ENCODE assay signal across 1 cellular context in genomic region chr20:5884465-5885335, GRCh38.
TF ChIP-seq lines count a peak whose summit lies in the region.

No MANE protein-coding gene starts in this region.

TF ChIP-seq in HepG2, 621 proteins besides CTCF, POLR2A, EP300 and RAD21 (continued from another document and continues in another):
- TF ChIP-seq MIXL1 (CRISPR knock-in tag; IDR thresholded peaks at IDR 0.05) (0 out of 2 replicates have a peak, but pooled peaks have one; percentile 20), ZNF350 (CRISPR knock-in tag; IDR thresholded peaks at IDR 0.05; ENCODE audit: borderline replicate concordance, low read depth) (no peak; the same call in 1 of the 2 replicates), ZNF292 (CRISPR knock-in tag; IDR thresholded peaks at IDR 0.05; ENCODE audit: borderline replicate concordance, low read depth) (no peak), ZBTB38 (CRISPR knock-in tag; IDR thresholded peaks at IDR 0.05) (0 out of 2 replicates have a peak, but pooled peaks have one; percentile 38), ETV5 (CRISPR knock-in tag; IDR thresholded peaks at IDR 0.05; ENCODE audit: borderline replicate concordance) (0 out of 2 replicates have a peak, but pooled peaks have one; percentile 14), HOXA3 (CRISPR knock-in tag; IDR thresholded peaks at IDR 0.05) (0 out of 2 replicates have a peak, but pooled peaks have one; percentile 22), PHF8 (CRISPR knock-in tag; IDR thresholded peaks at IDR 0.05) (0 out of 2 replicates have a peak, but pooled peaks have one; percentile 18), TBP (CRISPR knock-in tag; IDR thresholded peaks at IDR 0.05) (no peak), ZNF737 (CRISPR knock-in tag; IDR thresholded peaks at IDR 0.05; ENCODE audit: borderline replicate concordance) (0 out of 2 replicates have a peak, but pooled peaks have one; percentile 49), HNF1B (CRISPR knock-in tag; IDR thresholded peaks at IDR 0.05) (peak; percentile 79), SAP130 (CRISPR knock-in tag; IDR thresholded peaks at IDR 0.05; ENCODE audit: low read depth) (peak; percentile 41; the same call in 1 of the 2 replicates), RXRB (CRISPR knock-in tag; IDR thresholded peaks at IDR 0.05; ENCODE audit: borderline replicate concordance) (peak; percentile 6; the same call in 1 of the 2 replicates), PAXIP1 (CRISPR knock-in tag; conservative IDR thresholded peaks at IDR 0.05) (peak; percentile 54), ZNF792 (CRISPR knock-in tag; IDR thresholded peaks at IDR 0.05) (0 out of 2 replicates have a peak, but pooled peaks have one; percentile 11), ARID5B (CRISPR knock-in tag; IDR thresholded peaks at IDR 0.05) (peak; percentile 49; the same call in 1 of the 2 replicates), ZNF333 (CRISPR knock-in tag; IDR thresholded peaks at IDR 0.05; ENCODE audit: borderline replicate concordance) (no peak), SNAPC2 (CRISPR knock-in tag; IDR thresholded peaks at IDR 0.05) (peak; percentile 35; the same call in 1 of the 2 replicates), TBX2 (CRISPR knock-in tag; IDR thresholded peaks at IDR 0.05; ENCODE audit: borderline replicate concordance) (peak; percentile 51; the same call in 1 of the 2 replicates), ZFX (CRISPR knock-in tag; IDR thresholded peaks at IDR 0.05; ENCODE audit: low read depth) (peak; percentile 34; the same call in 1 of the 2 replicates), HNF1A (IDR thresholded peaks at IDR 0.05; ENCODE audit: low read depth) (no peak), HNF1A (CRISPR knock-in tag; IDR thresholded peaks at IDR 0.05; ENCODE audit: borderline replicate concordance) (peak; percentile 62)
- TF ChIP-seq, protein P1, sequence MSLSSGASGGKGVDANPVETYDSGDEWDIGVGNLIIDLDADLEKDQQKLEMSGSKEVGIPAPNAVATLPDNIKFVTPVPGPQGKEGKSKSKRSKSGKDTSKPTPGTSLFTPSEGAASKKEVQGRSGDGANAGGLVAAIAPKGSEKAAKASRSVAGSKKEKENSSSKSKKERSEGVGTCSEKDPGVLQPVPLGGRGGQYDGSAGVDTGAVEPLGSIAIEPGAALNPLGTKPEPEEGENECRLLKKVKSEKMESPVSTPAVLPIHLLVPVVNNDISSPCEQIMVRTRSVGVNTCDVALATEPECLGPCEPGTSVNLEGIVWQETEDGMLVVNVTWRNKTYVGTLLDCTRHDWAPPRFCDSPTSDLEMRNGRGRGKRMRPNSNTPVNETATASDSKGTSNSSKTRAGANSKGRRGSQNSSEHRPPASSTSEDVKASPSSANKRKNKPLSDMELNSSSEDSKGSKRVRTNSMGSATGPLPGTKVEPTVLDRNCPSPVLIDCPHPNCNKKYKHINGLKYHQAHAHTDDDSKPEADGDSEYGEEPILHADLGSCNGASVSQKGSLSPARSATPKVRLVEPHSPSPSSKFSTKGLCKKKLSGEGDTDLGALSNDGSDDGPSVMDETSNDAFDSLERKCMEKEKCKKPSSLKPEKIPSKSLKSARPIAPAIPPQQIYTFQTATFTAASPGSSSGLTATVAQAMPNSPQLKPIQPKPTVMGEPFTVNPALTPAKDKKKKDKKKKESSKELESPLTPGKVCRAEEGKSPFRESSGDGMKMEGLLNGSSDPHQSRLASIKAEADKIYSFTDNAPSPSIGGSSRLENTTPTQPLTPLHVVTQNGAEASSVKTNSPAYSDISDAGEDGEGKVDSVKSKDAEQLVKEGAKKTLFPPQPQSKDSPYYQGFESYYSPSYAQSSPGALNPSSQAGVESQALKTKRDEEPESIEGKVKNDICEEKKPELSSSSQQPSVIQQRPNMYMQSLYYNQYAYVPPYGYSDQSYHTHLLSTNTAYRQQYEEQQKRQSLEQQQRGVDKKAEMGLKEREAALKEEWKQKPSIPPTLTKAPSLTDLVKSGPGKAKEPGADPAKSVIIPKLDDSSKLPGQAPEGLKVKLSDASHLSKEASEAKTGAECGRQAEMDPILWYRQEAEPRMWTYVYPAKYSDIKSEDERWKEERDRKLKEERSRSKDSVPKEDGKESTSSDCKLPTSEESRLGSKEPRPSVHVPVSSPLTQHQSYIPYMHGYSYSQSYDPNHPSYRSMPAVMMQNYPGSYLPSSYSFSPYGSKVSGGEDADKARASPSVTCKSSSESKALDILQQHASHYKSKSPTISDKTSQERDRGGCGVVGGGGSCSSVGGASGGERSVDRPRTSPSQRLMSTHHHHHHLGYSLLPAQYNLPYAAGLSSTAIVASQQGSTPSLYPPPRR (CRISPR knock-in tag; IDR thresholded peaks at IDR 0.05; ENCODE audit: borderline replicate concordance) = 0 out of 2 replicates have a peak, but pooled peaks have one; percentile 22
- TF ChIP-seq, protein P2, sequence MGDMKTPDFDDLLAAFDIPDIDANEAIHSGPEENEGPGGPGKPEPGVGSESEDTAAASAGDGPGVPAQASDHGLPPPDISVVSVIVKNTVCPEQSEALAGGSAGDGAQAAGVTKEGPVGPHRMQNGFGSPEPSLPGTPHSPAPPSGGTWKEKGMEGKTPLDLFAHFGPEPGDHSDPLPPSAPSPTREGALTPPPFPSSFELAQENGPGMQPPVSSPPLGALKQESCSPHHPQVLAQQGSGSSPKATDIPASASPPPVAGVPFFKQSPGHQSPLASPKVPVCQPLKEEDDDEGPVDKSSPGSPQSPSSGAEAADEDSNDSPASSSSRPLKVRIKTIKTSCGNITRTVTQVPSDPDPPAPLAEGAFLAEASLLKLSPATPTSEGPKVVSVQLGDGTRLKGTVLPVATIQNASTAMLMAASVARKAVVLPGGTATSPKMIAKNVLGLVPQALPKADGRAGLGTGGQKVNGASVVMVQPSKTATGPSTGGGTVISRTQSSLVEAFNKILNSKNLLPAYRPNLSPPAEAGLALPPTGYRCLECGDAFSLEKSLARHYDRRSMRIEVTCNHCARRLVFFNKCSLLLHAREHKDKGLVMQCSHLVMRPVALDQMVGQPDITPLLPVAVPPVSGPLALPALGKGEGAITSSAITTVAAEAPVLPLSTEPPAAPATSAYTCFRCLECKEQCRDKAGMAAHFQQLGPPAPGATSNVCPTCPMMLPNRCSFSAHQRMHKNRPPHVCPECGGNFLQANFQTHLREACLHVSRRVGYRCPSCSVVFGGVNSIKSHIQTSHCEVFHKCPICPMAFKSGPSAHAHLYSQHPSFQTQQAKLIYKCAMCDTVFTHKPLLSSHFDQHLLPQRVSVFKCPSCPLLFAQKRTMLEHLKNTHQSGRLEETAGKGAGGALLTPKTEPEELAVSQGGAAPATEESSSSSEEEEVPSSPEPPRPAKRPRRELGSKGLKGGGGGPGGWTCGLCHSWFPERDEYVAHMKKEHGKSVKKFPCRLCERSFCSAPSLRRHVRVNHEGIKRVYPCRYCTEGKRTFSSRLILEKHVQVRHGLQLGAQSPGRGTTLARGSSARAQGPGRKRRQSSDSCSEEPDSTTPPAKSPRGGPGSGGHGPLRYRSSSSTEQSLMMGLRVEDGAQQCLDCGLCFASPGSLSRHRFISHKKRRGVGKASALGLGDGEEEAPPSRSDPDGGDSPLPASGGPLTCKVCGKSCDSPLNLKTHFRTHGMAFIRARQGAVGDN (CRISPR knock-in tag; IDR thresholded peaks at IDR 0.05) = peak; percentile 59
- TF ChIP-seq, protein P3, sequence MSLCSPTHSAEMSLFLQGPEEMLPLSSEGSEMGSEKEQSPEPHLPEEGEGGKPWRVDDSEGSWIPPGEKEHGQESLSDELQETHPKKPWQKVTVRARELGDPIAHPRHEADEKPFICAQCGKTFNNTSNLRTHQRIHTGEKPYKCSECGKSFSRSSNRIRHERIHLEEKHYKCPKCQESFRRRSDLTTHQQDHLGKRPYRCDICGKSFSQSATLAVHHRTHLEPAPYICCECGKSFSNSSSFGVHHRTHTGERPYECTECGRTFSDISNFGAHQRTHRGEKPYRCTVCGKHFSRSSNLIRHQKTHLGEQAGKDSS (CRISPR knock-in tag; IDR thresholded peaks at IDR 0.05; ENCODE audit: borderline replicate concordance, low read depth) = 0 out of 2 replicates have a peak, but pooled peaks have one; percentile 28
